Comparison of ENCODE assay signal across 26 cellular contexts in the genomic region with DNA sequence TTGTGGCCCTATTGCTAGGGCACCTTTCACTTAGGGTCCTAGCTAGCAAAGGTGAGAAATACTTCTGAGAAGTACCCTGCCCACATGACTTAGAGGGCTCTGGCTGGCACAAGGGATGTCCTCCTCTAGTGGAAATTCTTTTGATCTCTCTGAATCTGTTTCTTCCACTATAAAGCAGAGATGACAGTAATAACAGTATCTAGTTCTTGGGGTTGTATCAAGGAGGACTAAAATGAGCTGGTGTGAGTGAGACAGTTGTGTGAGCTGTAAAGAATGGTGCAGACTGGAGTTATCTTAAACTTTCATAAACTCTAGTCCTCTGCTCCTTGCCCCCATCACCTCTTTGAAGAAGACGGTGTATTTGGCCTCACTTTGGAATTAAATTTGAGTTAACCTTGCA.
"Had no signal": no experiment of that assay in that cellular context is flagged by ENCODE, and none has a peak within 500 bp of the region (broad histone marks: within the 10 kb centered on the region; RNA-seq: fewer than 3 reads in every experiment).

No MANE protein-coding gene starts in this region.

- H3K9me3 ChIP-seq: colonic mucosa, gastrocnemius medialis had no signal

- DNase-seq: colonic mucosa; cortex of kidney; effector CD8-positive, alpha-beta T cell; effector memory CD8-positive, alpha-beta T cell; endodermal cell; erythroblast; esophagus squamous epithelium; foreskin fibroblast; foreskin melanocyte; gastrocnemius medialis; glutamatergic neuron; head of caudate nucleus; heart right ventricle; hippocampal formation; immature natural killer cell; kidney; kidney glomerular epithelial cell; left colon; left ventricle myocardium superior; lower lobe of right lung; mesendoderm; midbrain had no signal

- H3K36me3 Mint-ChIP-seq: immature natural killer cell had no signal

- H3K9me3 Mint-ChIP-seq: effector memory CD8-positive, alpha-beta T cell had no signal

- H3K36me3 ChIP-seq: colonic mucosa, esophagus squamous epithelium, gastrocnemius medialis, heart right ventricle, lower lobe of right lung had no signal

- H3K4me1 ChIP-seq: colonic mucosa, esophagus squamous epithelium, gastrocnemius medialis, heart right ventricle, lower lobe of right lung had no signal

- H3K27me3 ChIP-seq: colonic mucosa, esophagus squamous epithelium, gastrocnemius medialis, heart right ventricle had no signal

- ATAC-seq: effector memory CD8-positive, alpha-beta T cell; esophagus mucosa; gastrocnemius medialis; heart right ventricle; left colon; left lobe of liver; left ventricle myocardium superior; lower lobe of right lung had no signal

- H3K4me1 Mint-ChIP-seq: endodermal cell, immature natural killer cell had no signal

- H3K4me3 ChIP-seq: colonic mucosa, esophagus squamous epithelium, gastrocnemius medialis, heart right ventricle, lower lobe of right lung had no signal

- H3K27ac Mint-ChIP-seq: dendritic cell treated with granulocyte-macrophage colony-stimulating factor and Interleukin-4, amounts not matched to agents 40 ng/mL and 50 ng/mL, for 4 days; effector memory CD8-positive, alpha-beta T cell; endodermal cell; immature natural killer cell had no signal

- H3K4me3 Mint-ChIP-seq: dendritic cell treated with granulocyte-macrophage colony-stimulating factor and Interleukin-4, amounts not matched to agents 40 ng/mL and 50 ng/mL, for 4 days; effector memory CD8-positive, alpha-beta T cell; endodermal cell; immature natural killer cell had no signal

- H3K27ac ChIP-seq: colonic mucosa, epithelial cell of prostate, esophagus squamous epithelium, gastrocnemius medialis, heart right ventricle, lower lobe of right lung had no signal
